ENCODE assay signal across 1 cellular context in the genomic region with DNA sequence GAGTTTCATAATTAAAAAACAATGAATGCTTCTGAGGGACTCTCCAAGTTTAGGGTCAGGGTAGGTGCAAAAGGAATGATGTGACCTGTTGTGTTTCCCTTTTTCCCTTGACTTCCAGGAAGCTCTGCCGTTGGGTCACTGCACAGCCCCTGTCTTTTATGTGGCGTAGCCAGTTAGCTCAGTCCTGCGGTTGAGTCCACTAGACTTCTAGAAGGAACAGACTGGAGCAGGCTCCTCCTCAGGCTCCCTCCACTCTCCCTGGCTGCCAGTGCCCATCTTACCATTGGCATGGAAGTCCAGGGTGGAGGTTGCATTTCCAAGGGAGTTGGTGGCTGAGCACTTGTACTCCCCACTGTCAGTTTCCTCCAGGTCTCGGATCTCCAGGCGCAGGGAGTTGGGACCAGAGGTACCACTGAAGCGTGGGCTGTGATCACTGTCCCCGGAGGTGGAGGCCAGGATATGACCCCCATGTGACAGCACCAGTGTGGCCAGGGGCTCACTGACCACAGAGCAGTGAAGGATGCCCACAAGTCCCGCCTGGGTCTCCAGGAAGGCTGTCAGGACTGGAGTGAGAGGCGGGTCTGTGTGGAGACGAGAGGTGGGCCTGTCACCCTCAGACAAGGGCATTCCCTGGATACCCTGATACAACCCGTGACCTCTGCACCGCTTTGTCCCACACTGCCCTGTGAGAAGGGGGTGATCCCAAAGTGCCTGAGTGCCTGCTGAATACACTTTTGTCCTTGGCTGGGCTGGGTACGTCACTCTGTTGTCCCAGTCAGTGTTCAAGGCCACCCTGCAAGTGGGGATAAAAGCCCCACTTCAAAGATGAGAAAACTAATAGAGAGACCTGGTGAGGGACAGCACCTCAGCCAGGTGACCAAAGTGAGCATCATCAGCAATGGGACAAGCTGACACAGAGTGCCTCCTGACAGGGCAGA.
TF ChIP-seq lines count a peak whose summit lies in the region.

No MANE protein-coding gene starts in this region.

TF ChIP-seq in WTC11, 78 proteins besides CTCF, POLR2A, EP300 and RAD21 (continued from another document):
- TF ChIP-seq, protein P1, sequence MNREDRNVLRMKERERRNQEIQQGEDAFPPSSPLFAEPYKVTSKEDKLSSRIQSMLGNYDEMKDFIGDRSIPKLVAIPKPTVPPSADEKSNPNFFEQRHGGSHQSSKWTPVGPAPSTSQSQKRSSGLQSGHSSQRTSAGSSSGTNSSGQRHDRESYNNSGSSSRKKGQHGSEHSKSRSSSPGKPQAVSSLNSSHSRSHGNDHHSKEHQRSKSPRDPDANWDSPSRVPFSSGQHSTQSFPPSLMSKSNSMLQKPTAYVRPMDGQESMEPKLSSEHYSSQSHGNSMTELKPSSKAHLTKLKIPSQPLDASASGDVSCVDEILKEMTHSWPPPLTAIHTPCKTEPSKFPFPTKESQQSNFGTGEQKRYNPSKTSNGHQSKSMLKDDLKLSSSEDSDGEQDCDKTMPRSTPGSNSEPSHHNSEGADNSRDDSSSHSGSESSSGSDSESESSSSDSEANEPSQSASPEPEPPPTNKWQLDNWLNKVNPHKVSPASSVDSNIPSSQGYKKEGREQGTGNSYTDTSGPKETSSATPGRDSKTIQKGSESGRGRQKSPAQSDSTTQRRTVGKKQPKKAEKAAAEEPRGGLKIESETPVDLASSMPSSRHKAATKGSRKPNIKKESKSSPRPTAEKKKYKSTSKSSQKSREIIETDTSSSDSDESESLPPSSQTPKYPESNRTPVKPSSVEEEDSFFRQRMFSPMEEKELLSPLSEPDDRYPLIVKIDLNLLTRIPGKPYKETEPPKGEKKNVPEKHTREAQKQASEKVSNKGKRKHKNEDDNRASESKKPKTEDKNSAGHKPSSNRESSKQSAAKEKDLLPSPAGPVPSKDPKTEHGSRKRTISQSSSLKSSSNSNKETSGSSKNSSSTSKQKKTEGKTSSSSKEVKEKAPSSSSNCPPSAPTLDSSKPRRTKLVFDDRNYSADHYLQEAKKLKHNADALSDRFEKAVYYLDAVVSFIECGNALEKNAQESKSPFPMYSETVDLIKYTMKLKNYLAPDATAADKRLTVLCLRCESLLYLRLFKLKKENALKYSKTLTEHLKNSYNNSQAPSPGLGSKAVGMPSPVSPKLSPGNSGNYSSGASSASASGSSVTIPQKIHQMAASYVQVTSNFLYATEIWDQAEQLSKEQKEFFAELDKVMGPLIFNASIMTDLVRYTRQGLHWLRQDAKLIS (CRISPR knock-in tag; IDR thresholded peaks at IDR 0.05; ENCODE audit: borderline replicate concordance) = no peak
- TF ChIP-seq MYBL2 (CRISPR knock-in tag; IDR thresholded peaks at IDR 0.05) = no peak
- TF ChIP-seq, protein P2, sequence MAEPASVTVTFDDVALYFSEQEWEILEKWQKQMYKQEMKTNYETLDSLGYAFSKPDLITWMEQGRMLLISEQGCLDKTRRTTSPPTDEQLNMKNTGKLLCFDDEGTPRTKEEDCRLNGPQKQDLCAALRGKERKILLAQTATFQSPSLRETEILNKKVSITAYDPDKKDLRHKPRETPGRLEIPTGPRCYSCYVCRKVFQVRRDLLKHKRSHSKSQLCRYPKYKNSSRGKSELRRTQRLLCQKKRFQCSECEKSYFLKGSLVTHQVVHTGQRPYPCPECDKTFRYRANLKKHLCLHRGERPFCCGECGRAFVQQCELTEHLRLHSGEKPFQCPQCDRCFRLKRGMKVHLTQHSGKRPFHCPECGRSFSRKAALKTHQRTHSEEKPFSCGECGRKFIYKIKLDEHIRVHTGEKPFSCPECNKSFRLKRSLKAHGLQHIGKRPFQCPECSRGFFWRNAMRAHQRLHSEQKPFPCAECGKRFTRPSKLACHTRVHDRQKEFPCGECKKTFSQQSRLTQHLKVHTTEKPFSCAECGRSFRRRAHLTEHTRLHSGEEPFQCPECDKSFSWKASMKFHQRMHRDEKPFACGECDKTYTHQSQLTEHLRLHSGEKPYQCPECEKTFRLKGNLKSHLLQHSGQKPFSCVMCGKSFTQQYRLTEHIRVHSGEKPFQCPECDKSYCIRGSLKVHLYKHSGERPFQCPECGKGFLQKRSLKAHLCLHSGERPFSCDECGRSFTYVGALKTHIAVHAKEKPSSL (CRISPR knock-in tag; conservative IDR thresholded peaks at IDR 0.05) = no peak
- TF ChIP-seq KAT7 (CRISPR knock-in tag; IDR thresholded peaks at IDR 0.05; ENCODE audit: borderline replicate concordance) = no peak
- no peak for TF ChIP-seq JAZF1 (CRISPR knock-in tag; IDR thresholded peaks at IDR 0.05)
- no peak for TF ChIP-seq IRF2 (CRISPR knock-in tag; IDR thresholded peaks at IDR 0.05; ENCODE audit: borderline replicate concordance, low read depth)
- TF ChIP-seq RORB (CRISPR knock-in tag; IDR thresholded peaks at IDR 0.05) = no peak
- TF ChIP-seq SP1 (CRISPR knock-in tag; conservative IDR thresholded peaks at IDR 0.05) = no peak
